In genomic region chr3:196431193-196432136, GRCh38 we compare ENCODE assay signal across 8 cellular contexts. TPM values are rescaled to one million over a fixed set of nuclear protein-coding genes. Genes with fewer than 3 reads are reported as not detected.
DNase-seq lines count a peak whose midpoint lies in the region; ATAC-seq, FAIRE-seq and TF ChIP-seq lines count a peak whose summit lies in the region.

No MANE protein-coding gene starts in this region.

- peaks cover 7% of the 10 kb centered on the region for H4K20me1 ChIP-seq in PC-3 (ENCODE audit: low read length)

- TF ChIP-seq CTCF in PC-3 (conservative IDR thresholded peaks at IDR 0.05; ENCODE audit: low read depth, low read length) (no peak), pancreas (IDR thresholded peaks at IDR 0.05) (no peak)

- ATAC-seq in GM19328 (IDR thresholded peaks at IDR 0.05; ENCODE audit: unreplicated experiment), result peak; percentile 27
- peak; percentile 37 for ATAC-seq in HG03432 (IDR thresholded peaks at IDR 0.05; ENCODE audit: unreplicated experiment)
- ATAC-seq in PC-3, result peak; percentile 47
- peak; percentile 50 for ATAC-seq in Right ventricle myocardium superior (ENCODE audit: poor library complexity)
- ATAC-seq in pancreas, result peak; percentile 29 to 55 (median 45)

- peaks cover 0 to 2% (median 0%) of the 10 kb centered on the region in 8 donors for H3K9me3 Mint-ChIP-seq in CD4-positive, alpha-beta memory T cell
- no peaks in the 10 kb centered on the region for H3K9me3 Mint-ChIP-seq in activated naive CD8-positive, alpha-beta T cell (ENCODE audit: low read depth)

- no peaks in the 10 kb centered on the region for H3K27me3 Mint-ChIP-seq in CD4-positive, alpha-beta memory T cell
- no peaks in the 10 kb centered on the region for H3K27me3 Mint-ChIP-seq in activated naive CD8-positive, alpha-beta T cell

- CTCF ChIA-PET in CD4-positive, alpha-beta memory T cell (lab: Charles Lee; ENCODE audit: partially characterized antibody), result interaction anchor here (1.0 kb wide), 1 partner anchor 37 kb away, joined by 3 read pairs; no protein-coding TSS in a partner anchor
- CTCF ChIA-PET in PC-3 (lab: Charles Lee), result interaction anchor here (0.6 kb wide), 1 partner anchor 25 kb away, joined by 3 read pairs; no protein-coding TSS in a partner anchor

- peak overlapping the region; percentile 70 to 97 (median 85) for H3K4me3 Mint-ChIP-seq in CD4-positive, alpha-beta memory T cell
- H3K4me3 Mint-ChIP-seq in activated naive CD8-positive, alpha-beta T cell, result peak overlapping the region; percentile 82

- H3F3A ChIP-seq in PC-3 (ENCODE audit: low read length, unreplicated experiment), result no peaks in the 10 kb centered on the region

- peaks cover 3% of the 10 kb centered on the region for H3K36me3 ChIP-seq in CD4-positive, alpha-beta memory T cell (ENCODE audit: insufficient read depth, low read length)
- H3K36me3 ChIP-seq in PC-3 (ENCODE audit: low read depth, low read length) (peaks cover 5% of the 10 kb centered on the region; the same call in 1 of the 2 replicates), pancreas (no peaks in the 10 kb centered on the region)

- POLR2A ChIA-PET in CD4-positive, alpha-beta memory T cell (lab: Charles Lee; ENCODE audit: partially characterized antibody), result interaction anchor here (0.7 to 1.8 kb wide), 10 partner anchors 9 to 536 kb away, joined by 3 to 19 read pairs (median 4); partner anchors contain the start of genes DYNLT2B, FBXO45, RNF168 and WDR53
- POLR2A ChIA-PET in PC-3 (lab: Charles Lee; ENCODE audit: unreplicated experiment), result interaction anchor here (0.6 kb wide), 1 partner anchor 168 kb away, joined by 3 read pairs; no protein-coding TSS in a partner anchor

- peak overlapping the region; percentile 80 to 97 (median 96) for H3K27ac Mint-ChIP-seq in CD4-positive, alpha-beta memory T cell
- peak overlapping the region; percentile 97 for H3K27ac Mint-ChIP-seq in activated naive CD8-positive, alpha-beta T cell

- TSS peak; percentile 83 for BruUV-seq in PC-3 (replicated peaks; lab: Mats Ljungman, UMichigan)

- peak overlapping the region; percentile 92 for H3K9ac ChIP-seq in PC-3 (ENCODE audit: low read length)

- FAIRE-seq in pancreas (lab: Jason Lieb, UNC), result no peak

- H3K4me2 ChIP-seq in PC-3 (ENCODE audit: low read length), result peak overlapping the region; percentile 97

- H3K4me1 ChIP-seq in CD4-positive, alpha-beta memory T cell (ENCODE audit: insufficient read depth, low read length), result peaks cover 22% of the 10 kb centered on the region
- H3K4me1 ChIP-seq in PC-3 (ENCODE audit: insufficient read depth, low read length), result peaks cover 11% of the 10 kb centered on the region; the same call in 1 of the 2 replicates
- H3K4me1 ChIP-seq in pancreas, result no peaks in the 10 kb centered on the region

- H3K9me2 ChIP-seq in PC-3 (replicated peaks; ENCODE audit: low read length), result no peaks in the 10 kb centered on the region

- peak overlapping the region; percentile 96 for H2AFZ ChIP-seq in PC-3 (ENCODE audit: low read length)

- H3K4me3 ChIP-seq in CD4-positive, alpha-beta memory T cell (ENCODE audit: low read length in 2 of 2), result peak overlapping the region; percentile 64 to 85
- H3K4me3 ChIP-seq in PC-3 (ENCODE audit: low read length) (peak overlapping the region; percentile 94), pancreas (peak overlapping the region; percentile 87 to 100 (median 94))

- peaks cover 5 to 22% of the 10 kb centered on the region in 2 donors for H3K36me3 Mint-ChIP-seq in CD4-positive, alpha-beta memory T cell
- H3K36me3 Mint-ChIP-seq in activated naive CD8-positive, alpha-beta T cell, result no peaks in the 10 kb centered on the region

- H3K79me2 ChIP-seq in PC-3 (ENCODE audit: low read length), result peaks cover 58% of the 10 kb centered on the region

- H3K4me1 Mint-ChIP-seq in CD4-positive, alpha-beta memory T cell, result peaks cover 11 to 42% (median 16%) of the 10 kb centered on the region in 4 donors
- H3K4me1 Mint-ChIP-seq in activated naive CD8-positive, alpha-beta T cell (ENCODE audit: low read depth), result peaks cover 27% of the 10 kb centered on the region

- no peaks in the 10 kb centered on the region for H3K9me3 ChIP-seq in CD4-positive, alpha-beta memory T cell (ENCODE audit: control insufficient read depth in 1 of 2, low read length in 2 of 2)
- H3K9me3 ChIP-seq in PC-3 (ENCODE audit: low read length), result no peaks in the 10 kb centered on the region
- no peaks in the 10 kb centered on the region for H3K9me3 ChIP-seq in pancreas

- DNase-seq in CD4-positive, alpha-beta memory T cell, result peak; percentile 23 to 44 (median 26)
- peak; percentile 58 for DNase-seq in PC-3
- DNase-seq in Right ventricle myocardium superior, result peak; percentile 45
- peak; percentile 5 to 74 (median 36) for DNase-seq in pancreas
- no peak for DNase-seq in NCI-H1436 (lab: John Stamatoyannopoulos, UW)

- 1% methylated on average over 31 to 49 of the region's 49 CpGs for WGBS in pancreas, 2 donors

- peak overlapping the region; percentile 81 for H3K27ac ChIP-seq in CD4-positive, alpha-beta memory T cell (ENCODE audit: low read depth, low read length)
- peak overlapping the region; percentile 7; the same call in 1 of the 2 replicates for H3K27ac ChIP-seq in PC-3 (ENCODE audit: low read length)
- H3K27ac ChIP-seq in pancreas, result peak overlapping the region; percentile 61 to 87 (median 74)

- intact Hi-C loops in CD4-positive, alpha-beta memory T cell (cut with micrococcal nuclease), result loop anchor here (1.0 to 5.0 kb wide), 7 partner anchors 41 to 511 kb away; partner anchors contain the start of genes CEP19, DYNLT2B, FBXO45 and NCBP2
- intact Hi-C loops in PC-3 (cut with micrococcal nuclease), result loop anchor here (2.0 to 10.0 kb wide), 3 partner anchors 71 to 177 kb away; partner anchors contain the start of genes RNF168 and TM4SF19
- intact Hi-C loops in Right ventricle myocardium superior (cut with DNase I), result no loop called here
- intact Hi-C loops in pancreas (cut with DNase I), result no loop called here

- no peaks in the 10 kb centered on the region for H3K27me3 ChIP-seq in CD4-positive, alpha-beta memory T cell (ENCODE audit: insufficient read depth, low read length)
- H3K27me3 ChIP-seq in PC-3 (ENCODE audit: low read length) (no peaks in the 10 kb centered on the region), pancreas (no peaks in the 10 kb centered on the region)

RNA-seq across cellular contexts. Expression of gene UBXN7, which starts 0.8 kb away (rescaled TPM):
- total RNA-seq in CD4-positive, alpha-beta memory T cell, result 10 to 100 TPM; 72.6 to 90.8 TPM
- polyA plus RNA-seq in CD4-positive, alpha-beta memory T cell, result 10 to 100 TPM; 16.8 to 31.6 TPM
- 10.2 and 10.5 TPM in 2 replicates for total RNA-seq in PC-3 (2014; rRNA removed)
- total RNA-seq in Right ventricle myocardium superior, result 33.3 TPM
- total RNA-seq in pancreas, result 10 to 100 TPM; 18.3 to 39.0 (median 23.2) TPM
- 1 to 10 TPM; 4.2 to 5.9 TPM for polyA plus RNA-seq in pancreas

Comparison
In these comparisons a context has a peak if more than half of its experiments do, and no peak if none do; other contexts are left out.
1. H3K27ac ChIP-seq: peak in every context shown above with its lines; median percentile 81 in CD4-positive, alpha-beta memory T cell; 74 in pancreas; 7 in PC-3.
2. intact Hi-C loops: an anchor here in CD4-positive, alpha-beta memory T cell (1.0 to 5.0 kb wide) and PC-3 (2.0 to 10.0 kb wide); none called in Right ventricle myocardium superior and pancreas.